1 cellular context compared by ENCODE assay signal in genomic region chr7:128189231-128189930, GRCh38.
TF ChIP-seq lines count a peak whose summit lies in the region.

No MANE protein-coding gene starts in this region.

TF ChIP-seq in K562, 482 proteins besides CTCF, POLR2A, EP300 and RAD21 (continued from another document):
- TF ChIP-seq PATZ1 (CRISPR knock-in tag; IDR thresholded peaks at IDR 0.05; ENCODE audit: borderline replicate concordance): no peak
- TF ChIP-seq ZKSCAN8 (CRISPR knock-in tag; IDR thresholded peaks at IDR 0.05): no peak
- no peak for TF ChIP-seq ZNF586 (CRISPR knock-in tag; conservative IDR thresholded peaks at IDR 0.05)
- TF ChIP-seq TEAD2 (tag; IDR thresholded peaks at IDR 0.05): no peak
- TF ChIP-seq ZNF174 (CRISPR knock-in tag; IDR thresholded peaks at IDR 0.05): no peak
- no peak for TF ChIP-seq TCF15 (CRISPR knock-in tag; IDR thresholded peaks at IDR 0.05)
- no peak for TF ChIP-seq CEBPG (CRISPR knock-in tag; IDR thresholded peaks at IDR 0.05)
- TF ChIP-seq CEBPG (tag; conservative IDR thresholded peaks at IDR 0.05 in 1 of 2, IDR thresholded peaks at IDR 0.05 in 1 of 2): no peak
- TF ChIP-seq, protein P1, sequence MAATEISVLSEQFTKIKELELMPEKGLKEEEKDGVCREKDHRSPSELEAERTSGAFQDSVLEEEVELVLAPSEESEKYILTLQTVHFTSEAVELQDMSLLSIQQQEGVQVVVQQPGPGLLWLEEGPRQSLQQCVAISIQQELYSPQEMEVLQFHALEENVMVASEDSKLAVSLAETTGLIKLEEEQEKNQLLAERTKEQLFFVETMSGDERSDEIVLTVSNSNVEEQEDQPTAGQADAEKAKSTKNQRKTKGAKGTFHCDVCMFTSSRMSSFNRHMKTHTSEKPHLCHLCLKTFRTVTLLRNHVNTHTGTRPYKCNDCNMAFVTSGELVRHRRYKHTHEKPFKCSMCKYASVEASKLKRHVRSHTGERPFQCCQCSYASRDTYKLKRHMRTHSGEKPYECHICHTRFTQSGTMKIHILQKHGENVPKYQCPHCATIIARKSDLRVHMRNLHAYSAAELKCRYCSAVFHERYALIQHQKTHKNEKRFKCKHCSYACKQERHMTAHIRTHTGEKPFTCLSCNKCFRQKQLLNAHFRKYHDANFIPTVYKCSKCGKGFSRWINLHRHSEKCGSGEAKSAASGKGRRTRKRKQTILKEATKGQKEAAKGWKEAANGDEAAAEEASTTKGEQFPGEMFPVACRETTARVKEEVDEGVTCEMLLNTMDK (IDR thresholded peaks at IDR 0.05; ENCODE audit: borderline replicate concordance, insufficient read depth, low read depth, low read length, poor library complexity, severe bottlenecking): no peak
- TF ChIP-seq HLTF (IDR thresholded peaks at IDR 0.05): no peak
- TF ChIP-seq SRSF9 (IDR thresholded peaks at IDR 0.05; ENCODE audit: borderline replicate concordance, low read depth, low read length): no peak
- no peak for TF ChIP-seq OTX1 (CRISPR knock-in tag; IDR thresholded peaks at IDR 0.05)
- TF ChIP-seq ZNF644 (tag; IDR thresholded peaks at IDR 0.05; ENCODE audit: low read depth): no peak
- TF ChIP-seq, protein P2, sequence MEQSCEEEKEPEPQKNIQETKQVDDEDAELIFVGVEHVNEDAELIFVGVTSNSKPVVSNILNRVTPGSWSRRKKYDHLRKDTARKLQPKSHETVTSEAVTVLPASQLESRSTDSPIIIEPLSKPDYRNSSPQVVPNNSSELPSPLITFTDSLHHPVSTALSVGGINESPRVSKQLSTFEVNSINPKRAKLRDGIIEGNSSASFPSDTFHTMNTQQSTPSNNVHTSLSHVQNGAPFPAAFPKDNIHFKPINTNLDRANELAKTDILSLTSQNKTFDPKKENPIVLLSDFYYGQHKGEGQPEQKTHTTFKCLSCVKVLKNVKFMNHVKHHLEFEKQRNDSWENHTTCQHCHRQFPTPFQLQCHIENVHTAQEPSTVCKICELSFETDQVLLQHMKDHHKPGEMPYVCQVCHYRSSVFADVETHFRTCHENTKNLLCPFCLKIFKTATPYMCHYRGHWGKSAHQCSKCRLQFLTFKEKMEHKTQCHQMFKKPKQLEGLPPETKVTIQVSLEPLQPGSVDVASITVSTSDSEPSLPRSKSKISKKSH (CRISPR knock-in tag; IDR thresholded peaks at IDR 0.05): no peak
- no peak for TF ChIP-seq PHB2 (IDR thresholded peaks at IDR 0.05; ENCODE audit: low read depth)
